Comparison of ENCODE assay signal across 9 cellular contexts in the genomic region with DNA sequence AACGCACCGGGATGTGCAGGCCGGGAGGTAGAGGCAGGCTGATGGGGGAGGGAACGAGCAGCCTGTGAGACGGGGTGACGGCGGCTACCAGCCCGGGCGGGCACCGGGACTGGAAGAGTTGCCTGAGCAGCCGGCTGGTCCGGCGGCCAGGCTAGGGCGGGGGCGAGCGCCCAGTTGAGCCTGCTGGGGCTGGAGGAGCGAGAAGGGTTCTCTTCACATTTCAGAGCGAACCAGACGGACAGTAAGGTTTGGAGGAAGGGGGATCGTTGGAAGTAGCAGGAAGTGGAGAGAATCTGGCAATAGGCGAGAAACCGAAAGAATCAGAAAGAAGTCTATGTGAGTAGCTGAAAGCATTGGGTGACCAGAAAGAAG. TPM values are rescaled to one million over a fixed set of nuclear protein-coding genes. Genes with fewer than 3 reads are reported as not detected.
DNase-seq lines count a peak whose midpoint lies in the region; ATAC-seq, FAIRE-seq and TF ChIP-seq lines count a peak whose summit lies in the region.
"Not testable (repeated sequence)": the region's sequence is repeated elsewhere in the genome, so short reads cannot be mapped to it uniquely, and the experiment has no call there.
"Had no signal": no experiment of that assay in that cellular context is flagged by ENCODE, and none has a peak within 500 bp of the region (broad histone marks: within the 10 kb centered on the region; RNA-seq: fewer than 3 reads in every experiment).

No MANE protein-coding gene starts in this region.

- H3K36me3 Mint-ChIP-seq in T-helper 17 cell (ENCODE audit: low read depth) = not testable (repeated sequence)

- intact Hi-C loops in K562 (cut with micrococcal nuclease) = not testable (repeated sequence)

- not testable (repeated sequence) for H3K9me3 ChIP-seq in T-helper 17 cell (ENCODE audit: control insufficient read depth, low read length, poor library complexity, severe bottlenecking); K562 (replicated peaks; ENCODE audit: control insufficient read depth, insufficient read depth, low read depth, low read length); mucosa of stomach (ENCODE audit: control insufficient read depth, low read length)

- peak overlapping the region; percentile 99 for H3K4me3 Mint-ChIP-seq in T-helper 17 cell

- H3K27ac Mint-ChIP-seq in T-helper 17 cell = peak overlapping the region; percentile 97

- H3K27ac ChIP-seq in C4-2B = peak overlapping the region; percentile 96
- peak overlapping the region; percentile 96 for H3K27ac ChIP-seq in K562 (ENCODE audit: extremely low read depth, low read depth, low read length)

- peak overlapping the region; percentile 86 to 95 for H3K9ac ChIP-seq in K562 (ENCODE audit: insufficient read depth in 1 of 2, low read depth in 2 of 2, low read length in 2 of 2)
- H3K9ac ChIP-seq in mucosa of stomach (ENCODE audit: low read length) = peak overlapping the region; percentile 71

- not testable (repeated sequence) for FAIRE-seq in K562 (lab: Jason Lieb, UNC)

- not testable (repeated sequence) for H3K9me1 ChIP-seq in K562 (ENCODE audit: control insufficient read depth, insufficient read depth, low read length)

- CTCF ChIA-PET in K562 (lab: Yijun Ruan, JAX; ENCODE audit: low intra/inter-chr PET ratio) = not testable (repeated sequence)

- H3K4me1 ChIP-seq in K562 (replicated peaks in 1 of 2; ENCODE audit: control insufficient read depth in 2 of 2, insufficient read depth in 2 of 2, low read length in 2 of 2); mucosa of stomach (ENCODE audit: control insufficient read depth, insufficient read depth, low read length): not testable (repeated sequence)

- not testable (repeated sequence) for H4K20me1 ChIP-seq in K562 (replicated peaks; ENCODE audit: control insufficient read depth, insufficient read depth, low read length)

- not testable (repeated sequence) for TF ChIP-seq EP300 in K562 (IDR thresholded peaks at IDR 0.05; ENCODE audit: low read length)

- 0% methylated on average over 5 of the region's 22 CpGs for WGBS in K562 (ENCODE audit: insufficient coverage, low coverage, missing lambda C conversion rate)

- peaks cover 15% of the 10 kb centered on the region for H3K4me1 Mint-ChIP-seq in T-helper 17 cell

- not testable (repeated sequence) for TF ChIP-seq RAD21 in K562 (CRISPR knock-in tag; conservative IDR thresholded peaks at IDR 0.05 in 1 of 2, IDR thresholded peaks at IDR 0.05 in 1 of 2)

- POLR2A ChIA-PET in K562 (lab: Yijun Ruan, JAX) = interaction anchor here (0.6 kb wide), 2 partner anchors 579 to 740 kb away, joined by 3 read pairs; no protein-coding TSS in a partner anchor

- H3K27me3 Mint-ChIP-seq in T-helper 17 cell = not testable (repeated sequence)

- BruUV-seq in K562 (replicated peaks; lab: Mats Ljungman, UMichigan) = not testable (repeated sequence)

- H3K79me2 ChIP-seq in K562 (ENCODE audit: control insufficient read depth, insufficient read depth, low read length) = peaks cover 46% of the 10 kb centered on the region

- in situ Hi-C loops in K562 (cut with MboI) = not testable (repeated sequence)

- peak overlapping the region; percentile 69 for H3K4me3 ChIP-seq in K562
- peak overlapping the region; percentile 50 for H3K4me3 ChIP-seq in mucosa of stomach (ENCODE audit: low read length)

- ATAC-seq in GM19372 (IDR thresholded peaks at IDR 0.05; ENCODE audit: low read depth, unreplicated experiment) = peak; percentile 41
- ATAC-seq in T-helper 17 cell = peak; percentile 2
- ATAC-seq in K562 = peak; percentile 66

- H3K36me3 ChIP-seq in K562 (ENCODE audit: control insufficient read depth, insufficient read depth, low read length); mucosa of stomach (ENCODE audit: control insufficient read depth, insufficient read depth, low read length): not testable (repeated sequence)

- not testable (repeated sequence) for TF ChIP-seq CTCF in C4-2B (conservative IDR thresholded peaks at IDR 0.05); K562 (IDR thresholded peaks at IDR 0.05 in 2 of 3, conservative IDR thresholded peaks at IDR 0.05 in 1 of 3; ENCODE audit: insufficient read depth in 2 of 3, low read depth in 1 of 3, low read length in 3 of 3)

- H3K4me2 ChIP-seq in K562 (ENCODE audit: insufficient read depth, low read length) = peak overlapping the region; percentile 85; the same call in 1 of the 2 replicates

- H2AFZ ChIP-seq in K562 (ENCODE audit: low read depth, low read length) = peak overlapping the region; percentile 82; the same call in 1 of the 2 replicates

- not testable (repeated sequence) for H3K27me3 ChIP-seq in K562 (ENCODE audit: control insufficient read depth in 2 of 2, insufficient read depth in 2 of 2, low read length in 2 of 2); mucosa of stomach (ENCODE audit: control insufficient read depth, insufficient read depth, low read length)

- peak; percentile 50; the same call in 1 of the 2 replicates for TF ChIP-seq POLR2A in K562 (conservative IDR thresholded peaks at IDR 0.05)

- DNase-seq in HT1080 (ENCODE audit: low read depth) (peak; percentile 15), K562 (ENCODE audit: extremely low read depth in 1 of 4, low spot score in 3 of 4) (peak in 1 of 4 experiments; percentile 16), germinal center (ENCODE audit: low spot score) (peak; percentile 3)
- not testable (repeated sequence) for DNase-seq in T-helper 17 cell
- DNase-seq in stimulated activated CD4-positive, alpha-beta T cell treated with anti-CD3 and anti-CD28 coated beads, Interleukin-4, amount 100 ng/mL, for 24 hours = peak; percentile 5

TF ChIP-seq in K562, 482 proteins besides CTCF, POLR2A, EP300 and RAD21 (continues in another document):
- TF ChIP-seq EGR1 (conservative IDR thresholded peaks at IDR 0.05) (peak; percentile 45; the same call in 1 of the 2 replicates), POLR2G (IDR thresholded peaks at IDR 0.05; ENCODE audit: low read depth, low read length) (peak; percentile 76), HDAC1 (IDR thresholded peaks at IDR 0.05) (0 out of 4 replicates have a peak, but pooled peaks of 1 of the 2 experiments have one; percentile 35), HLTF (IDR thresholded peaks at IDR 0.05) (peak; percentile 54; the same call in 1 of the 2 replicates), RBFOX2 (IDR thresholded peaks at IDR 0.05; ENCODE audit: low read depth, low read length) (peak; percentile 80)
- TF ChIP-seq, protein P1, sequence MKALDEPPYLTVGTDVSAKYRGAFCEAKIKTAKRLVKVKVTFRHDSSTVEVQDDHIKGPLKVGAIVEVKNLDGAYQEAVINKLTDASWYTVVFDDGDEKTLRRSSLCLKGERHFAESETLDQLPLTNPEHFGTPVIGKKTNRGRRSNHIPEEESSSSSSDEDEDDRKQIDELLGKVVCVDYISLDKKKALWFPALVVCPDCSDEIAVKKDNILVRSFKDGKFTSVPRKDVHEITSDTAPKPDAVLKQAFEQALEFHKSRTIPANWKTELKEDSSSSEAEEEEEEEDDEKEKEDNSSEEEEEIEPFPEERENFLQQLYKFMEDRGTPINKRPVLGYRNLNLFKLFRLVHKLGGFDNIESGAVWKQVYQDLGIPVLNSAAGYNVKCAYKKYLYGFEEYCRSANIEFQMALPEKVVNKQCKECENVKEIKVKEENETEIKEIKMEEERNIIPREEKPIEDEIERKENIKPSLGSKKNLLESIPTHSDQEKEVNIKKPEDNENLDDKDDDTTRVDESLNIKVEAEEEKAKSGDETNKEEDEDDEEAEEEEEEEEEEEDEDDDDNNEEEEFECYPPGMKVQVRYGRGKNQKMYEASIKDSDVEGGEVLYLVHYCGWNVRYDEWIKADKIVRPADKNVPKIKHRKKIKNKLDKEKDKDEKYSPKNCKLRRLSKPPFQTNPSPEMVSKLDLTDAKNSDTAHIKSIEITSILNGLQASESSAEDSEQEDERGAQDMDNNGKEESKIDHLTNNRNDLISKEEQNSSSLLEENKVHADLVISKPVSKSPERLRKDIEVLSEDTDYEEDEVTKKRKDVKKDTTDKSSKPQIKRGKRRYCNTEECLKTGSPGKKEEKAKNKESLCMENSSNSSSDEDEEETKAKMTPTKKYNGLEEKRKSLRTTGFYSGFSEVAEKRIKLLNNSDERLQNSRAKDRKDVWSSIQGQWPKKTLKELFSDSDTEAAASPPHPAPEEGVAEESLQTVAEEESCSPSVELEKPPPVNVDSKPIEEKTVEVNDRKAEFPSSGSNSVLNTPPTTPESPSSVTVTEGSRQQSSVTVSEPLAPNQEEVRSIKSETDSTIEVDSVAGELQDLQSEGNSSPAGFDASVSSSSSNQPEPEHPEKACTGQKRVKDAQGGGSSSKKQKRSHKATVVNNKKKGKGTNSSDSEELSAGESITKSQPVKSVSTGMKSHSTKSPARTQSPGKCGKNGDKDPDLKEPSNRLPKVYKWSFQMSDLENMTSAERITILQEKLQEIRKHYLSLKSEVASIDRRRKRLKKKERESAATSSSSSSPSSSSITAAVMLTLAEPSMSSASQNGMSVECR (CRISPR knock-in tag; IDR thresholded peaks at IDR 0.05) = peak; percentile 14; the same call in 1 of the 2 replicates

RNA-seq across cellular contexts. Expression of a gene that starts 22.4 kb away (rescaled TPM):
- total RNA-seq in HT1080 (2014; rRNA removed; shearing (Covaris generic)) = 0.43 and 0.77 TPM in 2 replicates
- 0.27 and 0.88 TPM in 2 replicates for polyA plus RNA-seq in HT1080 (2015; cell fraction: cytosol; rRNA removed)
- polyA plus RNA-seq in HT1080 (2015; cell fraction: nucleus; rRNA removed) = 2.4 and 2.7 TPM in 2 replicates
- total RNA-seq in T-helper 17 cell = under 1 TPM in 1 of 2 donors, not detected in 1; 0.42 TPM
- total RNA-seq in K562 (2011; cell fraction: chromatin; rRNA removed; ENCODE audit: low replicate concordance) = 0.25 TPM in 1 of 2 replicates, not detected in the other
- total RNA-seq in K562 (2011; cell fraction: nucleolus; rRNA removed) = not detected in 2 replicates
- total RNA-seq in K562 (2011; cell fraction: nucleoplasm; rRNA removed) = not detected in 2 replicates
- total RNA-seq in K562 (2014; rRNA removed) = not detected in 2 replicates
- not detected in 2 replicates for total RNA-seq in K562 (2014; rRNA removed; fragmentation: Illumina TruSeq; extraction: Trizol)
- total RNA-seq in K562 (2015; rRNA removed; fragmentation: Illumina TruSeq; extraction: Trizol) = not detected in 2 replicates
- total RNA-seq in K562 (2021) = not detected in 2 replicates
- polyA plus RNA-seq in K562 (2011; rRNA removed) = not detected in 2 replicates
- polyA plus RNA-seq in K562 (2011; cell fraction: cytosol; rRNA removed) = not detected in 2 replicates
- polyA plus RNA-seq in K562 (2011; cell fraction: nucleus; rRNA removed) = not detected in 2 replicates
- polyA plus RNA-seq in K562 (2012) = not detected in 2 replicates
- polyA plus RNA-seq in K562 (2014; fragmentation: Illumina TruSeq; extraction: Trizol) = not detected in 2 replicates
- polyA plus RNA-seq in K562 (2014; fragmentation: Nextera tagmentation; extraction: Ambion mirVana) = not detected
- polyA plus RNA-seq in K562 (2014; rRNA removed) = 0.04 TPM in 1 of 2 replicates, not detected in the other
- 0.09 TPM in 1 of 2 replicates, not detected in the other for polyA minus RNA-seq in K562 (2011; rRNA and poly(A)+ RNA removed)
- polyA minus RNA-seq in K562 (2011; cell fraction: cytosol; rRNA and poly(A)+ RNA removed) = not detected in 2 replicates
- not detected in 2 replicates for polyA minus RNA-seq in K562 (2011; cell fraction: nucleus; rRNA and poly(A)+ RNA removed)
- total RNA-seq: Right ventricle myocardium superior had no signal

Comparison
In these comparisons a context has a peak if more than half of its experiments do, and no peak if none do; other contexts are left out.
1. ATAC-seq: peak in every context shown above with its lines; median percentile 66 in K562; 41 in GM19372; 2 in T-helper 17 cell.